20 cellular contexts compared by ENCODE assay signal in genomic region chr18:73352546-73352945, GRCh38.
DNase-seq lines count a peak whose midpoint lies in the region; ATAC-seq and TF ChIP-seq lines count a peak whose summit lies in the region.
"Had no signal": no experiment of that assay in that cellular context is flagged by ENCODE, and none has a peak within 500 bp of the region (broad histone marks: within the 10 kb centered on the region; RNA-seq: fewer than 3 reads in every experiment).

No MANE protein-coding gene starts in this region.

- intact Hi-C loops in activated CD4-positive, alpha-beta memory T cell treated with anti-CD3 and anti-CD28 coated beads for 36 hours (cut with micrococcal nuclease), result no loop called here

- H3K27me3 Mint-ChIP-seq in WTC11 (ENCODE audit: low read depth) (no peaks in the 10 kb centered on the region), glutamatergic neuron (ENCODE audit: unreplicated experiment) (peaks cover 2% of the 10 kb centered on the region)
- H3K27me3 Mint-ChIP-seq in activated CD4-positive, alpha-beta memory T cell treated with anti-CD3 and anti-CD28 coated beads for 36 hours, result no peaks in the 10 kb centered on the region
- H3K27me3 Mint-ChIP-seq: natural killer cell treated with Interleukin-12 subunit alpha and Interleukin-12 subunit beta and Interleukin-15 and Interleukin-18, amount 100 ng/mL, for 72 hours; type B pancreatic cell had no signal

- H3K4me1 Mint-ChIP-seq in WTC11, result no peaks in the 10 kb centered on the region
- H3K4me1 Mint-ChIP-seq in glutamatergic neuron (ENCODE audit: low read depth, unreplicated experiment), result peaks cover 6% of the 10 kb centered on the region
- H3K4me1 Mint-ChIP-seq in activated CD4-positive, alpha-beta memory T cell treated with anti-CD3 and anti-CD28 coated beads for 36 hours (ENCODE audit: low read depth), result no peaks in the 10 kb centered on the region
- H3K4me1 Mint-ChIP-seq: mesothelial cell of epicardium had no signal

- no peaks in the 10 kb centered on the region for H3K27me3 ChIP-seq in GM23248 (replicated peaks; ENCODE audit: insufficient read depth)
- H3K27me3 ChIP-seq in effector memory CD4-positive, alpha-beta T cell (replicated peaks; ENCODE audit: control insufficient read depth, insufficient read depth, low read length, poor library complexity, severe bottlenecking), result no peaks in the 10 kb centered on the region
- H3K27me3 ChIP-seq: stomach had no signal

- ATAC-seq in WTC11, result peak; percentile 60; the same call in 1 of the 2 replicates
- ATAC-seq in GM21825 (IDR thresholded peaks at IDR 0.05; ENCODE audit: unreplicated experiment), result no peak
- ATAC-seq: natural killer cell treated with Interleukin-12 subunit alpha and Interleukin-12 subunit beta and Interleukin-15 and Interleukin-18, amount 100 ng/mL, for 72 hours had no signal

- in situ Hi-C loops in GM23248 (cut with MboI), result no loop called here

- 0 to 8% methylated on average over 1 of the region's 1 CpG for whole genome bisulfite sequencing in GM23248 (ENCODE audit: low coverage in 1 of 2, low lambda C conversion rate in 2 of 2, missing lambda C conversion rate in 2 of 2), 2 experiments

- H3K36me3 Mint-ChIP-seq in WTC11 (no peaks in the 10 kb centered on the region), glutamatergic neuron (ENCODE audit: unreplicated experiment) (no peaks in the 10 kb centered on the region)
- H3K36me3 Mint-ChIP-seq in activated CD4-positive, alpha-beta memory T cell treated with anti-CD3 and anti-CD28 coated beads for 36 hours, result no peaks in the 10 kb centered on the region
- H3K36me3 Mint-ChIP-seq: mesothelial cell of epicardium; natural killer cell treated with Interleukin-12 subunit alpha and Interleukin-12 subunit beta and Interleukin-15 and Interleukin-18, amount 100 ng/mL, for 72 hours; type B pancreatic cell had no signal

- no peak overlapping the region for H3K4me3 Mint-ChIP-seq in WTC11
- no peak overlapping the region for H3K4me3 Mint-ChIP-seq in glutamatergic neuron (ENCODE audit: unreplicated experiment)
- H3K4me3 Mint-ChIP-seq in activated CD4-positive, alpha-beta memory T cell treated with anti-CD3 and anti-CD28 coated beads for 36 hours, result no peak overlapping the region
- H3K4me3 Mint-ChIP-seq: mesothelial cell of epicardium; natural killer cell treated with Interleukin-12 subunit alpha and Interleukin-12 subunit beta and Interleukin-15 and Interleukin-18, amount 100 ng/mL, for 72 hours; T-helper 1 cell treated with Interleukin-12 subunit alpha and Interleukin-12 subunit beta and Interleukin-4 antibody, amounts not matched to agents 30 μg/mL and 1 μg/mL, for 36 hours; type B pancreatic cell had no signal

- no peak overlapping the region for H2AFZ ChIP-seq in GM23248

- H3K9ac ChIP-seq in GM23248, result no peak overlapping the region

- H3K9me2 ChIP-seq in GM23248 (ENCODE audit: insufficient read depth), result no peaks in the 10 kb centered on the region

- no peaks in the 10 kb centered on the region for H3K4me1 ChIP-seq in GM23248 (ENCODE audit: insufficient read depth)
- H3K4me1 ChIP-seq in effector memory CD4-positive, alpha-beta T cell (ENCODE audit: control insufficient read depth, insufficient read depth, low read length, poor library complexity, severe bottlenecking), result no peaks in the 10 kb centered on the region
- H3K4me1 ChIP-seq: stomach had no signal

- no peaks in the 10 kb centered on the region for H3K9me3 ChIP-seq in GM23248 (ENCODE audit: low read depth)
- no peaks in the 10 kb centered on the region for H3K9me3 ChIP-seq in effector memory CD4-positive, alpha-beta T cell (ENCODE audit: control insufficient read depth, low read length)
- H3K9me3 ChIP-seq: stomach had no signal

- H3K4me2 ChIP-seq in GM23248 (ENCODE audit: unreplicated experiment), result no peak overlapping the region

- no peaks in the 10 kb centered on the region for H3K79me2 ChIP-seq in GM23248 (ENCODE audit: insufficient read depth)

- TF ChIP-seq CTCF in AG09319 (IDR thresholded peaks at IDR 0.05; ENCODE audit: low read depth, low read length) (peak; percentile 23), WTC11 (IDR thresholded peaks at IDR 0.05) (no peak), glutamatergic neuron (IDR thresholded peaks at IDR 0.05; ENCODE audit: partially characterized antibody, unreplicated experiment) (no peak)

- H3K27ac Mint-ChIP-seq in WTC11 (no peak overlapping the region), glutamatergic neuron (ENCODE audit: unreplicated experiment) (no peak overlapping the region)
- H3K27ac Mint-ChIP-seq in activated CD4-positive, alpha-beta memory T cell treated with anti-CD3 and anti-CD28 coated beads for 36 hours, result no peak overlapping the region
- H3K27ac Mint-ChIP-seq: mesothelial cell of epicardium; natural killer cell treated with Interleukin-12 subunit alpha and Interleukin-12 subunit beta and Interleukin-15 and Interleukin-18, amount 100 ng/mL, for 72 hours; T-helper 1 cell treated with Interleukin-12 subunit alpha and Interleukin-12 subunit beta and Interleukin-4 antibody, amounts not matched to agents 30 μg/mL and 1 μg/mL, for 36 hours; type B pancreatic cell had no signal

- no peaks in the 10 kb centered on the region for H3K9me3 Mint-ChIP-seq in WTC11
- no peaks in the 10 kb centered on the region for H3K9me3 Mint-ChIP-seq in glutamatergic neuron (ENCODE audit: unreplicated experiment)
- H3K9me3 Mint-ChIP-seq in activated CD4-positive, alpha-beta memory T cell treated with anti-CD3 and anti-CD28 coated beads for 36 hours, result peaks cover 3% of the 10 kb centered on the region
- H3K9me3 Mint-ChIP-seq: mesothelial cell of epicardium; T-helper 1 cell treated with Interleukin-12 subunit alpha and Interleukin-12 subunit beta and Interleukin-4 antibody, amounts not matched to agents 30 μg/mL and 1 μg/mL, for 36 hours; type B pancreatic cell had no signal

- no peak overlapping the region for H3K27ac ChIP-seq in GM23248
- no peak overlapping the region for H3K27ac ChIP-seq in effector memory CD4-positive, alpha-beta T cell (ENCODE audit: insufficient read depth, low read length, poor library complexity, severe bottlenecking)
- H3K27ac ChIP-seq: stomach, VCaP had no signal

- POLR2A ChIA-PET in WTC11 (lab: Charles Lee), result no interaction called here
- POLR2A ChIA-PET in activated CD4-positive, alpha-beta memory T cell treated with anti-CD3 and anti-CD28 coated beads for 36 hours (lab: Charles Lee), result no interaction called here

- DNase-seq in AG09319 (ENCODE audit: extremely low read depth, low read depth) (peak; percentile 12), GM23248 (peak; percentile 5), WTC11 (ENCODE audit: low spot score) (no peak), glutamatergic neuron (peak; percentile 61), germinal center (ENCODE audit: low spot score) (no peak)
- DNase-seq in activated CD4-positive, alpha-beta memory T cell treated with anti-CD3 and anti-CD28 coated beads for 36 hours, result no peak
- no peak for DNase-seq in effector memory CD4-positive, alpha-beta T cell
- DNase-seq: activated CD4-positive, alpha-beta T cell treated with anti-CD3 and anti-CD28 coated beads, Interleukin-2, amount 50 U/mL, for 48 hours; AML-193; anterior cingulate cortex; H7; NCI-H1436 treated with DMSO at 0.1 percent for 48 hours; stimulated activated CD4-positive, alpha-beta T cell treated with anti-CD3 and anti-CD28 coated beads, Interleukin-4, amount 100 ng/mL, for 1 hour; stomach had no signal

- H3K36me3 ChIP-seq in GM23248 (ENCODE audit: low read depth), result no peaks in the 10 kb centered on the region
- H3K36me3 ChIP-seq in effector memory CD4-positive, alpha-beta T cell (ENCODE audit: control insufficient read depth, insufficient read depth, low read length), result no peaks in the 10 kb centered on the region
- H3K36me3 ChIP-seq: stomach had no signal

- no peaks in the 10 kb centered on the region for H4K20me1 ChIP-seq in GM23248 (ENCODE audit: insufficient read depth)

- no peaks in the 10 kb centered on the region for H3F3A ChIP-seq in GM23248 (ENCODE audit: insufficient read depth)

- CTCF ChIA-PET in WTC11 (lab: Charles Lee), result no interaction called here
- CTCF ChIA-PET in activated CD4-positive, alpha-beta memory T cell treated with anti-CD3 and anti-CD28 coated beads for 36 hours (lab: Charles Lee), result no interaction called here

- no peak overlapping the region for H3K4me3 ChIP-seq in GM23248
- no peak overlapping the region for H3K4me3 ChIP-seq in effector memory CD4-positive, alpha-beta T cell (ENCODE audit: insufficient read depth, low read depth, low read length, poor library complexity, severe bottlenecking)
- H3K4me3 ChIP-seq: stomach had no signal

TF ChIP-seq in WTC11, 78 proteins besides CTCF, POLR2A, EP300 and RAD21:
- TF ChIP-seq ZNF121 (CRISPR knock-in tag; IDR thresholded peaks at IDR 0.05), result no peak
- no peak for TF ChIP-seq HMGA2 (CRISPR knock-in tag; IDR thresholded peaks at IDR 0.05)
- TF ChIP-seq ZBTB43 (CRISPR knock-in tag; IDR thresholded peaks at IDR 0.05), result no peak
- TF ChIP-seq NFYB (CRISPR knock-in tag; conservative IDR thresholded peaks at IDR 0.05; ENCODE audit: low read depth), result no peak
TF ChIP-seq in WTC11: peak in this region for 0.

Comparison
In these comparisons a context has a peak if more than half of its experiments do, and no peak if none do; other contexts are left out.
1. DNase-seq: peak in AG09319 (single experiment), GM23248 (single experiment) and glutamatergic neuron (single experiment); none in WTC11 (single experiment), germinal center (single experiment), activated CD4-positive, alpha-beta memory T cell treated with anti-CD3 and anti-CD28 coated beads for 36 hours (single experiment) and effector memory CD4-positive, alpha-beta T cell (0 of 3).